ENCODE assay signal across 8 cellular contexts in the genomic region with DNA sequence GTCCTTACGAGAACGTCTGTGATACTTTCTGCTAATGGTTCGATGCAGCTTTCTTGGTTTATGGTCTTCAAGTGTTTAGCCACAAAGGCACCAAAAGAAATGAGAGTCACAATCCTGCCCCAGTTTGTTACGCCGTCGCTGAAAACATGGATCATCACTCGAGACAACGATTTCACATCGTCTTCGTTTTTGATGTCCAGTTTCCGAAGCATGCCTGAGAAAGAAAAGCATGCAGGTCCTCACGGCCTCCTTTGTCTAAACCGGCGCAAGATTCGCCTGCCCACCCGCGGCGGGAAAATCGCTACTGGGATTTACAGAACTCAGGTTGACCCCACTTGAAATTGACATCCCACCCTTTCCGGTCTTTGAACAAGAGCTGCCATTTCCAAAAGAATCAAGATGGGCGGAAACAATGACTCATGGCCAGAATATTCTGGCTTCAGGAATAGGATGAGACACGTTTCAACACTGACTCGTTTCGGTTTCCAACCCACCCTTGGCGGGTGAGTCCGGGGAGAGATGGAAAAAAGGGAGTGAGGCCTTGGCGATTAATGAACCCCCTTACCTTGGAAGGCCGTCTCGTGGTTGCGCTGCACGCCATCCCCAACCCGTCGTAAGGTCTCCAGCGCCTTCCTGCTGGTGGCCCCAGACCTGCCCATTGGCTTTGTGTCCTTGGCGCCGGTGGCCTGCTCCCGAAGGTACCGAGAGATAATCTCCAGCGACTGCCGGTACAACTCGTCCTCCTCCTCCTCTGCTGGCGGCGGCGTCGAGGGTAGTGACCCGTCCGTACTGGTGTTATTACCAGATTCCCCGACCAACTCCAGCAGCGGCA. TPM values are rescaled to one million over a fixed set of nuclear protein-coding genes. Genes with fewer than 3 reads are reported as not detected.
DNase-seq lines count a peak whose midpoint lies in the region; ATAC-seq and TF ChIP-seq lines count a peak whose summit lies in the region.

No MANE protein-coding gene starts in this region.

- H3K27me3 ChIP-seq in BE2C (no peaks in the 10 kb centered on the region), GM23248 (replicated peaks; ENCODE audit: insufficient read depth) (no peaks in the 10 kb centered on the region), fibroblast of lung (ENCODE audit: control insufficient read depth, insufficient read depth, low read length) (no peaks in the 10 kb centered on the region)

- WGBS in GM23248 (ENCODE audit: low coverage in 1 of 2, low lambda C conversion rate in 2 of 2, missing lambda C conversion rate in 2 of 2), 2 experiments = 1% methylated on average over 46 to 49 of the region's 49 CpGs

- H3K27me3 Mint-ChIP-seq in naive thymus-derived CD8-positive, alpha-beta T cell = no peaks in the 10 kb centered on the region
- no peaks in the 10 kb centered on the region for H3K27me3 Mint-ChIP-seq in type B pancreatic cell

- H2AFZ ChIP-seq in GM23248 = no peak overlapping the region
- H2AFZ ChIP-seq in fibroblast of lung (ENCODE audit: low read length) = no peak overlapping the region

- peaks cover 82% of the 10 kb centered on the region for H3K79me2 ChIP-seq in GM23248 (ENCODE audit: insufficient read depth)
- H3K79me2 ChIP-seq in fibroblast of lung (ENCODE audit: control insufficient read depth, insufficient read depth, low read length) = peaks cover 63% of the 10 kb centered on the region

- H3K9ac ChIP-seq in GM23248 (peak overlapping the region; percentile 99), fibroblast of lung (ENCODE audit: insufficient read depth, low read length) (peak overlapping the region; percentile 100)

- peaks cover 0 to 4% (median 0%) of the 10 kb centered on the region in 9 donors for H3K9me3 Mint-ChIP-seq in naive thymus-derived CD8-positive, alpha-beta T cell
- H3K9me3 Mint-ChIP-seq in type B pancreatic cell = no peaks in the 10 kb centered on the region

- TF ChIP-seq CTCF in BE2C (IDR thresholded peaks at IDR 0.05; ENCODE audit: low read depth, low read length) = no peak
- no peak for TF ChIP-seq CTCF in fibroblast of lung (conservative IDR thresholded peaks at IDR 0.05 in 1 of 2, IDR thresholded peaks at IDR 0.05 in 1 of 2; ENCODE audit: low read depth in 1 of 2, low read length in 2 of 2)
- no peak for TF ChIP-seq CTCF in type B pancreatic cell (conservative IDR thresholded peaks at IDR 0.05)

- H3K27ac ChIP-seq in GM23248 (peak overlapping the region; percentile 100), fibroblast of lung (ENCODE audit: insufficient read depth, low read length) (peak overlapping the region; percentile 100)

- no peak for ATAC-seq in naive thymus-derived CD8-positive, alpha-beta T cell
- ATAC-seq in GM18907 (IDR thresholded peaks at IDR 0.05; ENCODE audit: unreplicated experiment) = no peak

- H3K9me3 ChIP-seq in BE2C = 0 out of 2 replicates have a peak, but pooled peaks cover 2% of the 10 kb centered on the region
- no peaks in the 10 kb centered on the region for H3K9me3 ChIP-seq in GM23248 (ENCODE audit: low read depth)
- no peaks in the 10 kb centered on the region for H3K9me3 ChIP-seq in fibroblast of lung (ENCODE audit: control insufficient read depth, insufficient read depth, low read depth, low read length)

- H4K20me1 ChIP-seq in GM23248 (ENCODE audit: insufficient read depth) (peaks cover 32% of the 10 kb centered on the region; the same call in 1 of the 2 replicates), fibroblast of lung (ENCODE audit: control insufficient read depth, extremely low read depth, insufficient read depth, low read length) (peaks cover 21% of the 10 kb centered on the region)

- no peaks in the 10 kb centered on the region for H3K9me2 ChIP-seq in GM23248 (ENCODE audit: insufficient read depth)

- POLR2A ChIA-PET in naive thymus-derived CD8-positive, alpha-beta T cell (lab: Charles Lee) = interaction anchor here (0.5 to 16.4 kb wide), 14 partner anchors 11 to 690 kb away, joined by 3 to 1195 read pairs (median 6); a partner anchor contains a TSS

- peaks cover 35 to 57% (median 56%) of the 10 kb centered on the region in 3 donors for H3K36me3 Mint-ChIP-seq in naive thymus-derived CD8-positive, alpha-beta T cell
- peaks cover 44% of the 10 kb centered on the region for H3K36me3 Mint-ChIP-seq in type B pancreatic cell

- peaks cover 67% of the 10 kb centered on the region for H3F3A ChIP-seq in GM23248 (ENCODE audit: insufficient read depth)

- DNase-seq in BE2C (peak; percentile 37), GM23248 (peak; percentile 96), NCI-H2227 treated with DMSO at 0.1 percent for 48 hours (lab: John Stamatoyannopoulos, UW) (peak; percentile 81), activated T-cell treated with anti-CD3 and anti-CD28 coated beads for 48 hours (ENCODE audit: low read depth) (peak; percentile 43), fibroblast of lung (ENCODE audit: low read depth in 2 of 2) (peak; percentile 92), type B pancreatic cell (ENCODE audit: extremely low spot score, unreplicated experiment) (no peak)
- DNase-seq in naive thymus-derived CD8-positive, alpha-beta T cell = peak in 6 of 10 donors; percentile 23 to 50 (median 43)

- H3K4me3 Mint-ChIP-seq in naive thymus-derived CD8-positive, alpha-beta T cell = peak overlapping the region; percentile 94 to 99 (median 97)
- H3K4me3 Mint-ChIP-seq in type B pancreatic cell = peak overlapping the region; percentile 94

- H3K4me2 ChIP-seq in GM23248 (ENCODE audit: unreplicated experiment) (peak overlapping the region; percentile 98), fibroblast of lung (ENCODE audit: extremely low read depth, insufficient read depth, low read length) (no peak overlapping the region)

- peaks cover 55% of the 10 kb centered on the region for H3K36me3 ChIP-seq in BE2C
- peaks cover 48% of the 10 kb centered on the region for H3K36me3 ChIP-seq in GM23248 (ENCODE audit: low read depth)
- H3K36me3 ChIP-seq in fibroblast of lung (ENCODE audit: control insufficient read depth, insufficient read depth, low read length) = peaks cover 20% of the 10 kb centered on the region

- peaks cover 23 to 47% (median 38%) of the 10 kb centered on the region in 4 donors for H3K4me1 Mint-ChIP-seq in naive thymus-derived CD8-positive, alpha-beta T cell
- H3K4me1 Mint-ChIP-seq in type B pancreatic cell (ENCODE audit: unreplicated experiment) = peaks cover 33% of the 10 kb centered on the region

- in situ Hi-C loops in GM23248 (cut with MboI) = no loop called here

- H3K27ac Mint-ChIP-seq in naive thymus-derived CD8-positive, alpha-beta T cell = peak overlapping the region; percentile 95 to 99 (median 98)
- H3K27ac Mint-ChIP-seq in type B pancreatic cell = peak overlapping the region; percentile 93

- peak overlapping the region; percentile 96 for H3K4me3 ChIP-seq in BE2C (ENCODE audit: low read depth, low read length)
- H3K4me3 ChIP-seq in GM23248 = peak overlapping the region; percentile 98
- peak overlapping the region; percentile 90 to 100 (median 94) for H3K4me3 ChIP-seq in fibroblast of lung (replicated peaks in 1 of 4; ENCODE audit: control extremely low read depth in 1 of 4, insufficient read depth in 1 of 4, low read depth in 3 of 4, low read length in 4 of 4)

- H3K4me1 ChIP-seq in BE2C (no peaks in the 10 kb centered on the region), GM23248 (ENCODE audit: insufficient read depth) (peaks cover 38% of the 10 kb centered on the region), fibroblast of lung (ENCODE audit: control insufficient read depth, extremely low read depth, insufficient read depth, low read length) (peaks cover 7% of the 10 kb centered on the region)

RNA-seq across cellular contexts. Expression of a gene that starts 0.9 kb away (rescaled TPM):
- 88.9 TPM for polyA plus RNA-seq in BE2C (2012; ENCODE audit: insufficient read depth, insufficient read length, low read depth)
- total RNA-seq in GM23248 (2014; rRNA removed; shearing (Covaris generic)) = 307 and 310 TPM in 2 replicates
- 79.0 and 84.7 TPM in 2 replicates for polyA plus RNA-seq in GM23248 (2016; fragmentation: Nextera tagmentation; extraction: Ambion mirVana)
- total RNA-seq in fibroblast of lung = 232 and 233 TPM in 2 replicates
- polyA plus RNA-seq in fibroblast of lung = 108 and 136 TPM in 2 replicates
- polyA plus RNA-seq in fibroblast of lung (2012) = 105 and 138 TPM in 2 replicates
- polyA minus RNA-seq in fibroblast of lung (ENCODE audit: low replicate concordance) = 24.4 and 91.5 TPM in 2 replicates
- 100 to 1,000 TPM; 291 TPM for total RNA-seq in naive thymus-derived CD8-positive, alpha-beta T cell
- 100 to 1,000 TPM; 125 to 170 (median 146) TPM for polyA plus RNA-seq in naive thymus-derived CD8-positive, alpha-beta T cell
- 187 and 280 TPM in 2 replicates for total RNA-seq in type B pancreatic cell (ENCODE audit: low replicate concordance)

RNA-seq across cellular contexts. Expression of a gene that starts 29.3 kb away (rescaled TPM):
- polyA plus RNA-seq in BE2C (2012; ENCODE audit: insufficient read depth, insufficient read length, low read depth) = 2.2 TPM
- 27.6 and 27.9 TPM in 2 replicates for total RNA-seq in GM23248 (2014; rRNA removed; shearing (Covaris generic))
- 45.4 TPM in 2 replicates for polyA plus RNA-seq in GM23248 (2016; fragmentation: Nextera tagmentation; extraction: Ambion mirVana)
- 6.4 and 13.0 TPM in 2 replicates for total RNA-seq in fibroblast of lung
- 7.3 and 19.8 TPM in 2 replicates for polyA plus RNA-seq in fibroblast of lung
- 12.6 and 25.9 TPM in 2 replicates for polyA plus RNA-seq in fibroblast of lung (2012)
- polyA minus RNA-seq in fibroblast of lung (ENCODE audit: low replicate concordance) = 16.6 and 30.2 TPM in 2 replicates
- total RNA-seq in naive thymus-derived CD8-positive, alpha-beta T cell = under 1 TPM; 0.16 to 0.29 TPM
- under 1 TPM in 1 of 3 donors, not detected in 2; 0.32 TPM for polyA plus RNA-seq in naive thymus-derived CD8-positive, alpha-beta T cell
- total RNA-seq in type B pancreatic cell (ENCODE audit: low replicate concordance) = 12.5 and 24.6 TPM in 2 replicates

RNA-seq across cellular contexts. Expression of a gene that starts 50.9 kb away (rescaled TPM):
- 298 TPM for polyA plus RNA-seq in BE2C (2012; ENCODE audit: insufficient read depth, insufficient read length, low read depth)
- 47.4 and 54.3 TPM in 2 replicates for total RNA-seq in GM23248 (2014; rRNA removed; shearing (Covaris generic))
- polyA plus RNA-seq in GM23248 (2016; fragmentation: Nextera tagmentation; extraction: Ambion mirVana) (44.4 and 51.1 TPM in 2 replicates), fibroblast of lung (112 and 184 TPM in 2 replicates)
- total RNA-seq in fibroblast of lung (53.7 and 78.1 TPM in 2 replicates), type B pancreatic cell (ENCODE audit: low replicate concordance) (153 and 185 TPM in 2 replicates)
- 86.2 and 127 TPM in 2 replicates for polyA plus RNA-seq in fibroblast of lung (2012)
- polyA minus RNA-seq in fibroblast of lung (ENCODE audit: low replicate concordance) = 23.7 and 26.6 TPM in 2 replicates
- 100 to 1,000 TPM; 115 to 117 TPM for total RNA-seq in naive thymus-derived CD8-positive, alpha-beta T cell
- 10 to 100 TPM; 55.2 to 64.4 (median 63.7) TPM for polyA plus RNA-seq in naive thymus-derived CD8-positive, alpha-beta T cell
